11 cellular contexts compared by ENCODE assay signal in the genomic region with DNA sequence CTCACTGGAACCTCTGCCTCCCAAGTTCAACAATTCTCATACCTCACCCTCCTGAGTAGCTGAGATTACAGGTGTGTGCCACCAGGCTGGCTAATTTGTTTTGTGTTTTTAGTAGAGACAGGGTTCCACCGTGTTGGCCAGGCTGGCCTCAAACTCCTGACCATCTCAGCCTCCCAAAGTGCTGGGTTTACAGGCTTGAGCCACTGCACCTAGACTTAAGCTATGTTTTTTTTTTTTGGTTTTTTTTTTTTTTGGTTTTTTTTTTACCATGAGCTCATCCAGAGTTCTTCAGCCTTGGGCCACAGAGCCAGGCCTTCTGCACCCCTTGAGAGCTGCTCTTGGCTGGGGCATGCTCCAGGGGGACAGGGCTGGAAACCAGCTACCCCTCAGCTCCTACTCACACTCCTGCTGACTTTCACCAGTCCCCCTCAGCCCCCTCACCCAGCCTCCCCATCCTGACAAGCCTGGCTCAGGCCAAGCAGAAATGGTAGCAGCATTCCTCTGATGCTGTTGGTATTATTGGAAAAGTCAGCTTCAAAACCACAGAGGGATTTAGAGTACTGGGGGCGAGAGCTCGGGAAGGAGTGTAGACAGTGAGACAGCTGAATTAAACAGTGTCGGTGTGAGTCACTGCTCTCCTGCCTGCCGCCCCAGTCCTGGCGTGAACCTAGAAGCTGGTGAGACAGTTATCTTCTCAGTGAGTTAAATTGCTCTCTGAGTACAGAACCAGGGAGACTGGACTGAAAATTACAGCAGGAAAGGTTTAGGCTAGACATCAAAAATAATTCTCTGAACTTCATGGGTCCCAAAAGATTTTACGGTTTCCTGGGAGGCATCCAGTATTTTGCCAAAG.
DNase-seq lines count a peak whose midpoint lies in the region; ATAC-seq and TF ChIP-seq lines count a peak whose summit lies in the region.
"Had no signal": no experiment of that assay in that cellular context is flagged by ENCODE, and none has a peak within 500 bp of the region (broad histone marks: within the 10 kb centered on the region; RNA-seq: fewer than 3 reads in every experiment).

No MANE protein-coding gene starts in this region.

- peaks cover 47% of the 10 kb centered on the region for H3F3A ChIP-seq in SK-N-SH (replicated peaks; ENCODE audit: insufficient read depth)

- no peak for ATAC-seq in GM21381 (IDR thresholded peaks at IDR 0.05; ENCODE audit: unreplicated experiment)
- no peak for ATAC-seq in HG03442 (IDR thresholded peaks at IDR 0.05; ENCODE audit: unreplicated experiment)
- ATAC-seq: left lobe of liver had no signal

- H3K9ac ChIP-seq in SK-N-SH, result peak overlapping the region; percentile 59; the same call in 1 of the 2 replicates

- TF ChIP-seq EP300 in SK-N-SH (IDR thresholded peaks at IDR 0.05; ENCODE audit: borderline replicate concordance in 1 of 2, low read depth in 1 of 2, low read length in 1 of 2), result peak in 1 of 2 experiments; percentile 91; a peak in 2 of 4 replicates

- H2AFZ ChIP-seq in SK-N-SH (ENCODE audit: low read depth), result no peak overlapping the region

- peaks cover 14% of the 10 kb centered on the region; the same call in 1 of the 2 replicates for H4K20me1 ChIP-seq in SK-N-SH (ENCODE audit: insufficient read depth)

- H3K4me3 ChIP-seq in SK-N-SH (ENCODE audit: low read depth in 2 of 2, low read length in 1 of 2), result no peak overlapping the region
- H3K4me3 ChIP-seq in fibroblast of the aortic adventitia (ENCODE audit: low read depth, low read length), result no peak overlapping the region
- no peak overlapping the region for H3K4me3 ChIP-seq in retinal pigment epithelial cell (ENCODE audit: low read length)
- H3K4me3 ChIP-seq: upper lobe of left lung had no signal

- TF ChIP-seq CTCF in SK-N-SH (IDR thresholded peaks at IDR 0.05) (no peak), fibroblast of the aortic adventitia (IDR thresholded peaks at IDR 0.05; ENCODE audit: insufficient read depth, low read length) (no peak), retinal pigment epithelial cell (conservative IDR thresholded peaks at IDR 0.05; ENCODE audit: low read depth, low read length) (no peak)

- no peaks in the 10 kb centered on the region for H3K9me3 ChIP-seq in SK-N-SH
- H3K9me3 ChIP-seq: upper lobe of left lung had no signal

- peaks cover 90% of the 10 kb centered on the region for H3K79me2 ChIP-seq in SK-N-SH (ENCODE audit: insufficient read depth)

- H3K36me3 ChIP-seq in SK-N-SH (replicated peaks in 1 of 2; ENCODE audit: control insufficient read depth in 1 of 2, insufficient read depth in 2 of 2, low read length in 1 of 2), result peaks cover 0 to 8% of the 10 kb centered on the region in 2 experiments
- H3K36me3 ChIP-seq: upper lobe of left lung had no signal

- no peaks in the 10 kb centered on the region for H3K27me3 ChIP-seq in SK-N-SH (ENCODE audit: insufficient read depth)
- H3K27me3 ChIP-seq: upper lobe of left lung had no signal

- TF ChIP-seq RAD21 in SK-N-SH (IDR thresholded peaks at IDR 0.05; ENCODE audit: low read length), result no peak

- 9% methylated on average over 7 of the region's 7 CpGs for WGBS in SK-N-SH (ENCODE audit: low lambda C conversion rate)

- peak; percentile 92 for DNase-seq in EL
- DNase-seq in SK-N-SH, result no peak
- DNase-seq in fibroblast of the aortic adventitia (ENCODE audit: low read depth), result peak; percentile 93
- peak; percentile 79 for DNase-seq in retinal pigment epithelial cell (ENCODE audit: low read depth)
- DNase-seq in SKM-1 treated with dmso at 0.1 percent for 144 hours (lab: John Stamatoyannopoulos, UW; ENCODE audit: unreplicated experiment), result no peak
- DNase-seq in effector CD4-positive, alpha-beta T cell, result no peak
- DNase-seq: NCI-H1436, upper lobe of left lung had no signal

- H3K4me1 ChIP-seq in SK-N-SH (ENCODE audit: control insufficient read depth in 1 of 2, insufficient read depth in 2 of 2, low read depth in 1 of 2, low read length in 1 of 2), result peaks cover 41 to 64% of the 10 kb centered on the region in 2 experiments

- peak overlapping the region; percentile 82 to 95 for H3K27ac ChIP-seq in SK-N-SH (ENCODE audit: low read depth in 2 of 2, low read length in 1 of 2)
- H3K27ac ChIP-seq: upper lobe of left lung had no signal

- CTCF ChIA-PET in SK-N-SH (lab: Yijun Ruan, JAX), result interaction anchor here (1.4 to 1.9 kb wide), 3 partner anchors 43 to 192 kb away, joined by 4 to 5 read pairs (median 5); no protein-coding TSS in a partner anchor

- POLR2A ChIA-PET in SK-N-SH (lab: Yijun Ruan, JAX), result no interaction called here

- H3K9me2 ChIP-seq in SK-N-SH, result no peaks in the 10 kb centered on the region

- H3K4me2 ChIP-seq in SK-N-SH, result peak overlapping the region; percentile 41

TF ChIP-seq in SK-N-SH, 30 proteins besides CTCF, POLR2A, EP300 and RAD21 (continues in another document):
- TF ChIP-seq CHD2 (IDR thresholded peaks at IDR 0.05; ENCODE audit: low read length, partially characterized antibody), result no peak
- peak; percentile 55; the same call in 1 of the 2 replicates for TF ChIP-seq POLR2AphosphoS5 (IDR thresholded peaks at IDR 0.05; ENCODE audit: low read depth, low read length)
- TF ChIP-seq YY1 (IDR thresholded peaks at IDR 0.05; ENCODE audit: low read depth), result no peak
- TF ChIP-seq MEF2A (IDR thresholded peaks at IDR 0.05; ENCODE audit: borderline replicate concordance, low read depth), result peak; percentile 45; the same call in 1 of the 2 replicates
- TF ChIP-seq RCOR1 (IDR thresholded peaks at IDR 0.05; ENCODE audit: low read length), result no peak
- TF ChIP-seq, protein P1, sequence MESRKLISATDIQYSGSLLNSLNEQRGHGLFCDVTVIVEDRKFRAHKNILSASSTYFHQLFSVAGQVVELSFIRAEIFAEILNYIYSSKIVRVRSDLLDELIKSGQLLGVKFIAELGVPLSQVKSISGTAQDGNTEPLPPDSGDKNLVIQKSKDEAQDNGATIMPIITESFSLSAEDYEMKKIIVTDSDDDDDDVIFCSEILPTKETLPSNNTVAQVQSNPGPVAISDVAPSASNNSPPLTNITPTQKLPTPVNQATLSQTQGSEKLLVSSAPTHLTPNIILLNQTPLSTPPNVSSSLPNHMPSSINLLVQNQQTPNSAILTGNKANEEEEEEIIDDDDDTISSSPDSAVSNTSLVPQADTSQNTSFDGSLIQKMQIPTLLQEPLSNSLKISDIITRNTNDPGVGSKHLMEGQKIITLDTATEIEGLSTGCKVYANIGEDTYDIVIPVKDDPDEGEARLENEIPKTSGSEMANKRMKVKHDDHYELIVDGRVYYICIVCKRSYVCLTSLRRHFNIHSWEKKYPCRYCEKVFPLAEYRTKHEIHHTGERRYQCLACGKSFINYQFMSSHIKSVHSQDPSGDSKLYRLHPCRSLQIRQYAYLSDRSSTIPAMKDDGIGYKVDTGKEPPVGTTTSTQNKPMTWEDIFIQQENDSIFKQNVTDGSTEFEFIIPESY (IDR thresholded peaks at IDR 0.05; ENCODE audit: borderline replicate concordance, low read depth), result peak; percentile 70; the same call in 1 of the 2 replicates
- peak; percentile 85 for TF ChIP-seq FOSL2 (IDR thresholded peaks at IDR 0.05; ENCODE audit: borderline replicate concordance, low read depth)
- TF ChIP-seq SIN3A (IDR thresholded peaks at IDR 0.05; ENCODE audit: borderline replicate concordance, low read depth, low read length), result 0 out of 2 replicates have a peak, but pooled peaks have one; percentile 15
- TF ChIP-seq NRF1 (IDR thresholded peaks at IDR 0.05; ENCODE audit: low read depth, low read length), result no peak
- TF ChIP-seq SMC3 (IDR thresholded peaks at IDR 0.05; ENCODE audit: low read depth, low read length), result no peak
- TF ChIP-seq GATA2 (CRISPR knock-in tag; IDR thresholded peaks at IDR 0.05), result no peak
- no peak for TF ChIP-seq REST (IDR thresholded peaks at IDR 0.05; ENCODE audit: low read depth, low read length)
- TF ChIP-seq EZH2phosphoT487 (IDR thresholded peaks at IDR 0.05; ENCODE audit: borderline replicate concordance, low read depth), result no peak
- peak; percentile 71 for TF ChIP-seq FOXM1 (IDR thresholded peaks at IDR 0.05; ENCODE audit: low read depth)
- peak; percentile 92 for TF ChIP-seq TCF12 (IDR thresholded peaks at IDR 0.05)
- TF ChIP-seq, protein P2, sequence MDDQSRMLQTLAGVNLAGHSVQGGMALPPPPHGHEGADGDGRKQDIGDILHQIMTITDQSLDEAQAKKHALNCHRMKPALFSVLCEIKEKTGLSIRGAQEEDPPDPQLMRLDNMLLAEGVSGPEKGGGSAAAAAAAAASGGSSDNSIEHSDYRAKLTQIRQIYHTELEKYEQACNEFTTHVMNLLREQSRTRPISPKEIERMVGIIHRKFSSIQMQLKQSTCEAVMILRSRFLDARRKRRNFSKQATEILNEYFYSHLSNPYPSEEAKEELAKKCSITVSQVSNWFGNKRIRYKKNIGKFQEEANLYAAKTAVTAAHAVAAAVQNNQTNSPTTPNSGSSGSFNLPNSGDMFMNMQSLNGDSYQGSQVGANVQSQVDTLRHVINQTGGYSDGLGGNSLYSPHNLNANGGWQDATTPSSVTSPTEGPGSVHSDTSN (IDR thresholded peaks at IDR 0.05), result peak; percentile 82

Comparison
In these comparisons a context has a peak if more than half of its experiments do, and no peak if none do; other contexts are left out.
1. DNase-seq: peak in EL (single experiment), fibroblast of the aortic adventitia (single experiment) and retinal pigment epithelial cell (single experiment); none in SK-N-SH (single experiment), SKM-1 treated with dmso at 0.1 percent for 144 hours (single experiment) and effector CD4-positive, alpha-beta T cell (single experiment).